13 cellular contexts compared by ENCODE assay signal in the genomic region with DNA sequence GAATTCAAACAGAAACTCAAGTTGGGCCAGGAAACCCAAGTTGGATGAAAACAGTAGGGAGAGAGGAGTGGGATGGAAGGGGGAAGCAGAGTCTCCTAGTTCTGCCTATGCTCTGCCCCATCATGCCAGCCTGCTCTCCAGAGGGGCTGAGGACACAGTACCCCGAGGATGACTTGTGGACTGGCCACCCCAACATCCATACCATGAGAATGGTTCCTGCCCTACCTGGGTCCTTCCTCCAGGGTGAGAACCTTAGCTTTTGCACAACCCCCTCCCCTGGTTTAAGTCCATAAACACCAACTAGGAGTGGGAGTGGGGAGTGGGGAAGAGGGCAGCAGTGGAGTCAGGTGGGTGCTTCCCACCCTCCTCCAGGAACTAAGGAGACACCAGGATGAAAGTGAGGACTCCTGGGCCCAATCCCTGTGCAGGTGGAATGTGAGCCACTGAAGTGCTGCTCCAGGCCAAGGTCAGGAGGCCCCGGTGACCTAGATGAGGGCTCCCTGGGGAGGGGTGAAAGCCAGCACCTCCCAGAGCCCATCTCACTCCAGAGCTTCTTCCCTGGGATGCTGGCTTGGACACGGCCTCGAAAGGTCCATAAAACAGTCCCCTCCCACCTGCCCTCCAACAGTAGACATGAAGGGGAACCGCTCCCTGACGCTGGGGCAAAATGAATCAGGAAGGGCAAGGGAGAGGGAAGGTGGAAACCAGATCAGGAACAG. TPM values are rescaled to one million over a fixed set of nuclear protein-coding genes. Genes with fewer than 3 reads are reported as not detected.
DNase-seq lines count a peak whose midpoint lies in the region; ATAC-seq and TF ChIP-seq lines count a peak whose summit lies in the region.
"Had no signal": no experiment of that assay in that cellular context is flagged by ENCODE, and none has a peak within 500 bp of the region (broad histone marks: within the 10 kb centered on the region; RNA-seq: fewer than 3 reads in every experiment).

No MANE protein-coding gene starts in this region.

- peak overlapping the region; percentile 84 to 92 for H3K27ac ChIP-seq in right atrium auricular region
- peak overlapping the region; percentile 35 for H3K27ac ChIP-seq in muscle layer of duodenum (ENCODE audit: low read length)
- H3K27ac ChIP-seq in upper lobe of right lung, result no peak overlapping the region

- peaks cover 50% of the 10 kb centered on the region for H3K4me1 Mint-ChIP-seq in chondrocyte (ENCODE audit: low read depth)

- DNase-seq in right atrium auricular region (ENCODE audit: low spot score) (no peak), Right ventricle myocardium inferior (ENCODE audit: missing footprints) (no peak), chondrocyte (ENCODE audit: low spot score) (peak; percentile 56), upper lobe of right lung (no peak), NCI-H2029 (lab: John Stamatoyannopoulos, UW) (no peak), GM19238 (ENCODE audit: insufficient read length, low spot score) (no peak)
- no peak for DNase-seq in stimulated activated CD4-positive, alpha-beta T cell treated with anti-CD3 and anti-CD28 coated beads, Interleukin-1b, Interleukin-23, amount 100 ng/mL, for 48 hours
- DNase-seq: activated CD8-positive, alpha-beta memory T cell treated with anti-CD3 and anti-CD28 coated beads for 24 hours; NCI-H2171 treated with DMSO at 0.1 percent for 48 hours; small intestine had no signal

- H3K9me3 Mint-ChIP-seq in chondrocyte (ENCODE audit: low read depth), result no peaks in the 10 kb centered on the region

- H3K27ac Mint-ChIP-seq in chondrocyte (ENCODE audit: unreplicated experiment), result no peak overlapping the region
- H3K27ac Mint-ChIP-seq: activated naive CD8-positive, alpha-beta T cell had no signal

- H3K27me3 ChIP-seq in right atrium auricular region, result no peaks in the 10 kb centered on the region
- no peaks in the 10 kb centered on the region for H3K27me3 ChIP-seq in muscle layer of duodenum (ENCODE audit: low read depth, low read length)
- no peaks in the 10 kb centered on the region for H3K27me3 ChIP-seq in upper lobe of right lung

- H3K4me3 ChIP-seq in right atrium auricular region, result peak overlapping the region; percentile 53 to 62
- H3K4me3 ChIP-seq in muscle layer of duodenum (ENCODE audit: low read depth in 1 of 2, low read length in 2 of 2), result peak overlapping the region; percentile 64 to 67
- peak overlapping the region; percentile 10 for H3K4me3 ChIP-seq in upper lobe of right lung

- peaks cover 0 to 61% of the 10 kb centered on the region in 2 donors for H3K4me1 ChIP-seq in right atrium auricular region
- H3K4me1 ChIP-seq in muscle layer of duodenum (ENCODE audit: control insufficient read depth in 1 of 2, insufficient read depth in 2 of 2, low read length in 2 of 2), result peaks cover 3 to 22% of the 10 kb centered on the region in 2 donors
- peaks cover 10% of the 10 kb centered on the region for H3K4me1 ChIP-seq in upper lobe of right lung

- no peaks in the 10 kb centered on the region for H3K27me3 Mint-ChIP-seq in chondrocyte (ENCODE audit: low read depth)
- H3K27me3 Mint-ChIP-seq: activated naive CD8-positive, alpha-beta T cell had no signal

- no peaks in the 10 kb centered on the region for H3K36me3 Mint-ChIP-seq in chondrocyte (ENCODE audit: low read depth)
- H3K36me3 Mint-ChIP-seq: activated naive CD8-positive, alpha-beta T cell had no signal

- H3K36me3 ChIP-seq in right atrium auricular region (no peaks in the 10 kb centered on the region), muscle layer of duodenum (ENCODE audit: control insufficient read depth in 1 of 2, insufficient read depth in 2 of 2, low read length in 2 of 2) (peaks cover 0 to 19% of the 10 kb centered on the region in 2 donors), upper lobe of right lung (peaks cover 4% of the 10 kb centered on the region)

- peak overlapping the region; percentile 72 for H3K4me3 Mint-ChIP-seq in chondrocyte (ENCODE audit: unreplicated experiment)

- TF ChIP-seq CTCF in right atrium auricular region (IDR thresholded peaks at IDR 0.05), result no peak
- no peak for TF ChIP-seq CTCF in chondrocyte (IDR thresholded peaks at IDR 0.05)
- TF ChIP-seq CTCF in upper lobe of right lung (IDR thresholded peaks at IDR 0.05), result no peak

- intact Hi-C loops in Right ventricle myocardium inferior (cut with DNase I), result no loop called here
- intact Hi-C loops in upper lobe of right lung (cut with DNase I), result no loop called here

- ATAC-seq in Right ventricle myocardium inferior, result no peak
- no peak for ATAC-seq in upper lobe of right lung

- H3K9me3 ChIP-seq in right atrium auricular region, result no peaks in the 10 kb centered on the region
- H3K9me3 ChIP-seq in muscle layer of duodenum (ENCODE audit: control insufficient read depth in 1 of 2, low read length in 2 of 2), result no peaks in the 10 kb centered on the region
- no peaks in the 10 kb centered on the region for H3K9me3 ChIP-seq in upper lobe of right lung

RNA-seq across cellular contexts. Expression of a gene that starts 6.6 kb away (rescaled TPM):
- total RNA-seq in right atrium auricular region (10 to 100 TPM in 1 of 2 donors, 1 to 10 TPM in 1; 6.7 to 12.7 TPM), Right ventricle myocardium inferior (11.6 TPM), chondrocyte (5.5 to 6.8 TPM (median 6.4 TPM) in 3 replicates), upper lobe of right lung (26.6 TPM)

RNA-seq across cellular contexts. Expression of a gene that starts 13.7 kb away (rescaled TPM):
- under 1 TPM in 1 of 2 donors, not detected in 1; 0.43 TPM for total RNA-seq in right atrium auricular region
- total RNA-seq in Right ventricle myocardium inferior, result 0.22 TPM
- total RNA-seq in chondrocyte, result not detected in 3 replicates
- total RNA-seq in upper lobe of right lung, result 0.96 TPM
- total RNA-seq: LHCN-M2 had no signal

RNA-seq across cellular contexts. Expression of a gene that starts 41.1 kb away (rescaled TPM):
- total RNA-seq in right atrium auricular region (100 to 1,000 TPM in 1 of 2 donors, 10 to 100 TPM in 1; 80.5 to 144 TPM), Right ventricle myocardium inferior (53.5 TPM), chondrocyte (121 to 160 TPM (median 152 TPM) in 3 replicates), upper lobe of right lung (102 TPM)

RNA-seq across cellular contexts. Expression of a gene that starts 53.0 kb away (rescaled TPM):
- 100 to 1,000 TPM in 1 of 2 donors, 10 to 100 TPM in 1; 79.2 to 154 TPM for total RNA-seq in right atrium auricular region
- total RNA-seq in Right ventricle myocardium inferior, result 130 TPM
- total RNA-seq in chondrocyte, result 101 to 119 TPM (median 108 TPM) in 3 replicates
- 125 TPM for total RNA-seq in upper lobe of right lung

Comparison
In these comparisons a context has a peak if more than half of its experiments do, and no peak if none do; other contexts are left out.
1. H3K4me3 ChIP-seq: peak in every context shown above with its lines; median percentile 66 in muscle layer of duodenum; 58 in right atrium auricular region; 10 in upper lobe of right lung.